Comparison of ENCODE assay signal across 18 cellular contexts in the genomic region with DNA sequence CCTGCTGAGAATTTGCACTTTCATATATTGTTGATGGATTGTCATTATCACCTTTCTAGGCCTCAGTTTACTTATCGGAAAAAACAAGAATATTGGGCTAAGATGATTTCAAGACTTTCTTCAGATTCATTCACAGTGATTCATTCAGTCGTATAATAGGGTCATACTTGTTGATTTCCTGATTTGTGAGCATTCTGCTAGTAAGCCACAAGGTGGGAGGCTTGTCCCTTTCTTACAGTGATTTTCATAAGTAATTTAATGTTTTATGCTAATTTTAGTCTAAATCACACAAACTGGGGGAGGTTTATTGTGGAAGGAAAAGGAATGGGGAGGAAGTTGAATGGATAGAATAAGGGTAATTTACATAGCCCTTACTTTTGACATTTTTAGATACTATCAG.
DNase-seq lines count a peak whose midpoint lies in the region; FAIRE-seq and TF ChIP-seq lines count a peak whose summit lies in the region.
"Had no signal": no experiment of that assay in that cellular context is flagged by ENCODE, and none has a peak within 500 bp of the region (broad histone marks: within the 10 kb centered on the region; RNA-seq: fewer than 3 reads in every experiment).

No MANE protein-coding gene starts in this region.

- TF ChIP-seq CTCF in SK-N-SH (IDR thresholded peaks at IDR 0.05) = peak; percentile 63
- TF ChIP-seq CTCF in fibroblast of pulmonary artery (IDR thresholded peaks at IDR 0.05; ENCODE audit: low read length, missing control alignments) = peak; percentile 22
- TF ChIP-seq CTCF in sigmoid colon (IDR thresholded peaks at IDR 0.05) = peak in 1 of 4 experiments; percentile 30
- no peak for TF ChIP-seq CTCF in MM.1S (IDR thresholded peaks at IDR 0.05; ENCODE audit: low read length)

- no peak overlapping the region for H3K4me3 Mint-ChIP-seq in activated naive CD4-positive, alpha-beta T cell treated with anti-CD3 and anti-CD28 coated beads for 36 hours

- H3K27me3 ChIP-seq in SK-N-SH (ENCODE audit: insufficient read depth) (no peaks in the 10 kb centered on the region), sigmoid colon (no peaks in the 10 kb centered on the region), MM.1S (replicated peaks; ENCODE audit: insufficient read depth, low read length) (no peaks in the 10 kb centered on the region)
- H3K27me3 ChIP-seq: ascending aorta had no signal

- 71% methylated on average over 2 of the region's 2 CpGs for WGBS in SK-N-SH (ENCODE audit: low lambda C conversion rate)
- WGBS in sigmoid colon, 2 donors = 81 to 91% methylated on average over 2 of the region's 2 CpGs

- peaks cover 14% of the 10 kb centered on the region for H3K27me3 Mint-ChIP-seq in activated naive CD4-positive, alpha-beta T cell treated with anti-CD3 and anti-CD28 coated beads for 36 hours (ENCODE audit: low read depth)

- H3K27ac Mint-ChIP-seq in activated naive CD4-positive, alpha-beta T cell treated with anti-CD3 and anti-CD28 coated beads for 36 hours = no peak overlapping the region

- TF ChIP-seq EP300 in SK-N-SH (IDR thresholded peaks at IDR 0.05; ENCODE audit: borderline replicate concordance in 1 of 2, low read depth in 1 of 2, low read length in 1 of 2) = no peak
- TF ChIP-seq EP300 in sigmoid colon (IDR thresholded peaks at IDR 0.05) = no peak

- DNase-seq in A172 (ENCODE audit: low spot score) (peak; percentile 8), H54 (ENCODE audit: insufficient read length, low spot score) (no peak), SK-N-SH (no peak), fibroblast of pulmonary artery (ENCODE audit: low read depth) (peak; percentile 44), sigmoid colon (no peak), ecto neural progenitor cell (ENCODE audit: low spot score) (no peak), MM.1S (no peak)
- no peak for DNase-seq in activated naive CD4-positive, alpha-beta T cell treated with anti-CD3 and anti-CD28 coated beads for 36 hours
- DNase-seq: activated CD4-positive, alpha-beta T cell treated with anti-CD3 and anti-CD28 coated beads for 4 hours; activated T-cell treated with anti-CD3 and anti-CD28 coated beads, Interleukin-2, amount 50 U/mL, for 48 hours; DMS79; NCI-H2029; posterior cingulate gyrus; stimulated activated CD4-positive, alpha-beta T cell treated with anti-CD3 and anti-CD28 coated beads, Interleukin-1b, Interleukin-23, amount 100 ng/mL, for 48 hours had no signal

- H3K9me2 ChIP-seq in SK-N-SH (no peaks in the 10 kb centered on the region), MM.1S (replicated peaks; ENCODE audit: insufficient read depth, low read length) (no peaks in the 10 kb centered on the region)

- CTCF ChIA-PET in SK-N-SH (lab: Yijun Ruan, JAX) = no interaction called here
- CTCF ChIA-PET in activated naive CD4-positive, alpha-beta T cell treated with anti-CD3 and anti-CD28 coated beads for 36 hours (lab: Charles Lee) = no interaction called here

- H4K20me1 ChIP-seq in SK-N-SH (ENCODE audit: insufficient read depth) (no peaks in the 10 kb centered on the region), MM.1S (ENCODE audit: insufficient read depth, low read length) (no peaks in the 10 kb centered on the region)

- no peak overlapping the region for H3K4me3 ChIP-seq in SK-N-SH (ENCODE audit: low read depth in 2 of 2, low read length in 1 of 2)
- H3K4me3 ChIP-seq in fibroblast of pulmonary artery (replicated peaks; ENCODE audit: low read depth, low read length) = no peak overlapping the region
- no peak overlapping the region for H3K4me3 ChIP-seq in sigmoid colon
- no peak overlapping the region for H3K4me3 ChIP-seq in MM.1S (ENCODE audit: low read length)
- H3K4me3 ChIP-seq: ascending aorta had no signal

- peak; percentile 49 for TF ChIP-seq RAD21 in SK-N-SH (IDR thresholded peaks at IDR 0.05; ENCODE audit: low read length)

- intact Hi-C loops in activated naive CD4-positive, alpha-beta T cell treated with anti-CD3 and anti-CD28 coated beads for 36 hours (cut with micrococcal nuclease) = no loop called here
- intact Hi-C loops in sigmoid colon (cut with DNase I) = no loop called here

- no peak overlapping the region for H3K9ac ChIP-seq in SK-N-SH
- H3K9ac ChIP-seq in MM.1S (ENCODE audit: low read length) = no peak overlapping the region
- H3K9ac ChIP-seq: KMS-11 had no signal

- peak; percentile 48 for FAIRE-seq in H54 (lab: Jason Lieb, UNC)
- FAIRE-seq: endothelial cell of umbilical vein, urothelium cell line had no signal

- no peak overlapping the region for H3K4me2 ChIP-seq in SK-N-SH
- H3K4me2 ChIP-seq in MM.1S (ENCODE audit: low read depth, low read length) = no peak overlapping the region
- H3K4me2 ChIP-seq: KMS-11 had no signal

- no peak for TF ChIP-seq POLR2A in H54 (IDR thresholded peaks at IDR 0.05; ENCODE audit: low read depth, low read length)
- no peak for TF ChIP-seq POLR2A in sigmoid colon (IDR thresholded peaks at IDR 0.05)

- no peaks in the 10 kb centered on the region for H3K36me3 ChIP-seq in SK-N-SH (replicated peaks in 1 of 2; ENCODE audit: control insufficient read depth in 1 of 2, insufficient read depth in 2 of 2, low read length in 1 of 2)
- H3K36me3 ChIP-seq in sigmoid colon = no peaks in the 10 kb centered on the region
- no peaks in the 10 kb centered on the region for H3K36me3 ChIP-seq in MM.1S (replicated peaks; ENCODE audit: insufficient read depth, low read length)
- H3K36me3 ChIP-seq: ascending aorta had no signal

- POLR2A ChIA-PET in SK-N-SH (lab: Yijun Ruan, JAX) = no interaction called here

- H3K27ac ChIP-seq in SK-N-SH (ENCODE audit: low read depth in 2 of 2, low read length in 1 of 2) (no peak overlapping the region), sigmoid colon (no peak overlapping the region), MM.1S (ENCODE audit: low read length) (no peak overlapping the region)
- H3K27ac ChIP-seq: ascending aorta, KMS-11 had no signal

- H3F3A ChIP-seq in SK-N-SH (replicated peaks; ENCODE audit: insufficient read depth) (peaks cover 3% of the 10 kb centered on the region), MM.1S (ENCODE audit: insufficient read depth, low read length) (no peaks in the 10 kb centered on the region)

- H3K9me3 ChIP-seq in SK-N-SH (no peaks in the 10 kb centered on the region), sigmoid colon (no peaks in the 10 kb centered on the region), MM.1S (replicated peaks; ENCODE audit: insufficient read depth, low read length) (no peaks in the 10 kb centered on the region)
- H3K9me3 ChIP-seq: ascending aorta had no signal

- H3K79me2 ChIP-seq in SK-N-SH (ENCODE audit: insufficient read depth) (no peaks in the 10 kb centered on the region), MM.1S (ENCODE audit: low read length) (no peaks in the 10 kb centered on the region)

- no peaks in the 10 kb centered on the region for H3K36me3 Mint-ChIP-seq in activated naive CD4-positive, alpha-beta T cell treated with anti-CD3 and anti-CD28 coated beads for 36 hours (ENCODE audit: low read depth)

- no peaks in the 10 kb centered on the region for H3K9me3 Mint-ChIP-seq in activated naive CD4-positive, alpha-beta T cell treated with anti-CD3 and anti-CD28 coated beads for 36 hours

- H3K4me1 Mint-ChIP-seq in activated naive CD4-positive, alpha-beta T cell treated with anti-CD3 and anti-CD28 coated beads for 36 hours (ENCODE audit: low read depth) = no peaks in the 10 kb centered on the region

- H3K4me1 ChIP-seq in SK-N-SH (ENCODE audit: control insufficient read depth in 1 of 2, insufficient read depth in 2 of 2, low read depth in 1 of 2, low read length in 1 of 2) (no peaks in the 10 kb centered on the region; a peak in 1 of 4 replicates), sigmoid colon (peaks cover 0 to 22% (median 16%) of the 10 kb centered on the region in 4 donors), MM.1S (ENCODE audit: low read length) (no peaks in the 10 kb centered on the region)
- H3K4me1 ChIP-seq: ascending aorta had no signal

- H2AFZ ChIP-seq in SK-N-SH (ENCODE audit: low read depth) = no peak overlapping the region
- H2AFZ ChIP-seq in MM.1S (ENCODE audit: low read length) = no peak overlapping the region

TF ChIP-seq in SK-N-SH, 30 proteins besides CTCF, POLR2A, EP300 and RAD21:
- 0 out of 2 replicates have a peak, but pooled peaks have one; percentile 12 for TF ChIP-seq SMC3 (IDR thresholded peaks at IDR 0.05; ENCODE audit: low read depth, low read length)
- TF ChIP-seq POLR2AphosphoS5 (IDR thresholded peaks at IDR 0.05; ENCODE audit: low read depth, low read length) = no peak

Comparison
In these comparisons a context has a peak if more than half of its experiments do, and no peak if none do; other contexts are left out.
1. DNase-seq: peak in A172 (single experiment) and fibroblast of pulmonary artery (single experiment); none in H54 (single experiment), SK-N-SH (single experiment), activated naive CD4-positive, alpha-beta T cell treated with anti-CD3 and anti-CD28 coated beads for 36 hours (single experiment), sigmoid colon (single experiment), ecto neural progenitor cell (single experiment) and MM.1S (single experiment).